Comparison of ENCODE assay signal across 25 cellular contexts in the genomic region with DNA sequence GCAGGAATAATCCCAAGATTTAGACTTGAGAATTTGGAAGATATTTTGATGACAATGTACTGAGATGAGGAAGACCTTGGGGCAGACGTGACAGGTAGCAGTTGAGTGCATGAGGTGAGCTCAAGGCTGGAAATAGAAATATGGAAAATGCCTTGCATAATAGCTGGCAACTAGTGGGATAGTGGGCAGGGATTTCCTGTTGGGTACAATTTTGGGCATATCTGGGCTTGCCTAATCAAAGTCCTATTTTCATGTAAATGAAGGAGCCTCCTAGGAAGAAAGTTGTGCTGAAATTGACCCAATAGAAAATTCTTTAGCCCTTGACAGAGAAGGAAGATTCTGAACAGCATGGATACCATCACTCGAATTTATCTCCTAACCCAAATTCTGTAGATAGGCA.
"Had no signal": no experiment of that assay in that cellular context is flagged by ENCODE, and none has a peak within 500 bp of the region (broad histone marks: within the 10 kb centered on the region; RNA-seq: fewer than 3 reads in every experiment).

No MANE protein-coding gene starts in this region.

- H3K9ac ChIP-seq: neural progenitor cell had no signal

- H3K4me3 ChIP-seq: esophagus muscularis mucosa, left ventricle myocardium inferior, lower lobe of right lung, neural progenitor cell, pancreas, smooth muscle cell, suprapubic skin, tibial artery, upper lobe of left lung, uterus had no signal

- H3K4me1 Mint-ChIP-seq: neural progenitor cell had no signal

- H3K4me3 Mint-ChIP-seq: immature natural killer cell; natural killer cell treated with Interleukin-12 subunit alpha and Interleukin-12 subunit beta and Interleukin-15 and Interleukin-18, amount 100 ng/mL, for 72 hours; neural progenitor cell had no signal

- H3K9me3 Mint-ChIP-seq: immature natural killer cell; natural killer cell treated with Interleukin-12 subunit alpha and Interleukin-12 subunit beta and Interleukin-15 and Interleukin-18, amount 100 ng/mL, for 72 hours; neural progenitor cell had no signal

- H3K9me3 ChIP-seq: esophagus muscularis mucosa, left ventricle myocardium inferior, lower lobe of right lung, pancreas, suprapubic skin, tibial artery, upper lobe of left lung, uterus had no signal

- H3K4me1 ChIP-seq: esophagus muscularis mucosa, left ventricle myocardium inferior, neural progenitor cell, pancreas, suprapubic skin, tibial artery, uterus had no signal

- H2AFZ ChIP-seq: neural progenitor cell had no signal

- H3K27ac Mint-ChIP-seq: immature natural killer cell; natural killer cell treated with Interleukin-12 subunit alpha and Interleukin-12 subunit beta and Interleukin-15 and Interleukin-18, amount 100 ng/mL, for 72 hours; neural progenitor cell; progenitor cell of endocrine pancreas had no signal

- H3K36me3 ChIP-seq: esophagus muscularis mucosa, left ventricle myocardium inferior, lower lobe of right lung, neural progenitor cell, pancreas, suprapubic skin, tibial artery, upper lobe of left lung, uterus had no signal

- H3K27me3 Mint-ChIP-seq: progenitor cell of endocrine pancreas had no signal

- H3K36me3 Mint-ChIP-seq: immature natural killer cell; natural killer cell treated with Interleukin-12 subunit alpha and Interleukin-12 subunit beta and Interleukin-15 and Interleukin-18, amount 100 ng/mL, for 72 hours; neural progenitor cell had no signal

- FAIRE-seq: endometrium, kidney, pancreas had no signal

- ATAC-seq: left cardiac atrium; lower lobe of right lung; natural killer cell treated with Interleukin-12 subunit alpha and Interleukin-12 subunit beta and Interleukin-15 and Interleukin-18, amount 100 ng/mL, for 72 hours; pancreas; right cardiac atrium; stimulated activated naive CD8-positive, alpha-beta T cell treated with anti-CD3 and anti-CD28 coated beads, Interleukin-15, Interleukin-2, amounts not matched to agents 100 U/mL and 50 U/mL, for 24 hours had no signal

- DNase-seq: cortex of kidney; effector memory CD4-positive, alpha-beta T cell; immature natural killer cell; kidney; left cardiac atrium; left ventricle myocardium inferior; lower lobe of right lung; mesenchymal stem cell; midbrain; nucleus accumbens; pancreas; right cardiac atrium; stimulated activated CD4-positive, alpha-beta T cell treated with anti-CD3 and anti-CD28 coated beads, Interleukin-2, amount 100 ng/mL, for 48 hours; stimulated activated naive CD8-positive, alpha-beta T cell treated with anti-CD3 and anti-CD28 coated beads, Interleukin-15, Interleukin-2, amounts not matched to agents 100 U/mL and 50 U/mL, for 24 hours; tibial artery; upper lobe of left lung; uterus had no signal

- H3K4me2 ChIP-seq: neural progenitor cell had no signal

- H3K27me3 ChIP-seq: esophagus muscularis mucosa, neural progenitor cell, pancreas, suprapubic skin, tibial artery, upper lobe of left lung, uterus had no signal

- H3K27ac ChIP-seq: epithelial cell of prostate, esophagus muscularis mucosa, left ventricle myocardium inferior, lower lobe of right lung, neural progenitor cell, pancreas, suprapubic skin, tibial artery, upper lobe of left lung, uterus had no signal
